In the genomic region with DNA sequence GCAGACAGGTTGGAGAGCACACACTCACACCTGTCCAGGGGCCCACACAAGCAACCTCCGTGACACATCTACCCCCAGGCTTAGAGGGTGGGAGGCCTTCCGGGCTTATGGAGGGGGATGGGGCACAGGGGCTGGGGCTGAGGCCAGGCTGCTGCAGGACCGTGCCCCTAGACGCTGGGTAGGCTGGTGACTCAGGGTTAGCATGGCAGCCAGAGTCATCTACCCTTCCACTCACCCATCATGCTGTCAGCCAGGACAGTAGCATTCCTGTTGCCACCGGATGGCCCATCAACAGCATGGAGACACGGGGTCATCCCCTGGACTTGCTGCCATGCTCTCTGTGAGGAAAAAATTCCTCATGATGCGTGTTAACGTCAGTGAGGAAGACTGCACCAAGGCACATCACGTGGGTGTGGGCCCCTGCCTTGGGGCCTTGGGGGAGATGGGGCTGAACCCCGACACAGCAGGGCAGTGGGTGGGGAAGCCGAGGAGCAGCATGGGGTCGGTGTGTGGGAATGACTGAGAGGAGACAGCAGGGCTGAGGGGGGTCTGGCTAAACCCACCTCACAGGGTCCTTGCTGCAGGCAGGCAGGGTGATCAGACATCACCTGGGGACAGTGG, we compare ENCODE assay signal across 16 cellular contexts. TPM values are rescaled to one million over a fixed set of nuclear protein-coding genes. Genes with fewer than 3 reads are reported as not detected.
DNase-seq lines count a peak whose midpoint lies in the region; ATAC-seq and TF ChIP-seq lines count a peak whose summit lies in the region.
"Had no signal": no experiment of that assay in that cellular context is flagged by ENCODE, and none has a peak within 500 bp of the region (broad histone marks: within the 10 kb centered on the region; RNA-seq: fewer than 3 reads in every experiment).

No MANE protein-coding gene starts in this region.

- peak overlapping the region; percentile 97 for H4K91ac ChIP-seq in neuronal stem cell (ENCODE audit: low read depth, low read length, poor library complexity)

- H3K18ac ChIP-seq in neuronal stem cell (ENCODE audit: low read length): peak overlapping the region; percentile 89

- H3K4me3 ChIP-seq in Peyer's patch (no peak overlapping the region), neuronal stem cell (ENCODE audit: low read length in 2 of 2) (no peak overlapping the region)

- H3K4ac ChIP-seq in neuronal stem cell (ENCODE audit: low read length): peak overlapping the region; percentile 58

- no peak overlapping the region for H3K4me3 Mint-ChIP-seq in activated naive CD8-positive, alpha-beta T cell treated with anti-CD3 and anti-CD28 coated beads, Interleukin-2, amount 50 U/mL, for 24 hours
- H3K4me3 Mint-ChIP-seq: brain; CD8-positive, alpha-beta memory T cell; effector memory CD8-positive, alpha-beta T cell had no signal

- peaks cover 6% of the 10 kb centered on the region for H3K4me1 Mint-ChIP-seq in activated naive CD8-positive, alpha-beta T cell treated with anti-CD3 and anti-CD28 coated beads, Interleukin-2, amount 50 U/mL, for 24 hours

- no peak overlapping the region for H3K23ac ChIP-seq in neuronal stem cell (ENCODE audit: low read depth, low read length, poor library complexity)

- H3K27me3 ChIP-seq in Peyer's patch (no peaks in the 10 kb centered on the region), neuronal stem cell (ENCODE audit: control insufficient read depth in 3 of 3, insufficient read depth in 3 of 3, low read depth in 1 of 3, low read length in 3 of 3) (no peaks in the 10 kb centered on the region)

- no CpG with 5 or more reads among the region's 12 CpGs for WGBS in neuronal stem cell (ENCODE audit: extremely low coverage in 2 of 2, insufficient read length in 2 of 2, insufficient replicate concordance in 1 of 2), 2 donors

- H3K36me3 ChIP-seq in Peyer's patch: no peaks in the 10 kb centered on the region
- no peaks in the 10 kb centered on the region for H3K36me3 ChIP-seq in neuronal stem cell (replicated peaks in 1 of 2; ENCODE audit: control insufficient read depth in 2 of 2, insufficient read depth in 2 of 2, low read length in 2 of 2)

- H3K27ac ChIP-seq in Peyer's patch: no peak overlapping the region
- H3K27ac ChIP-seq in neuronal stem cell (replicated peaks; ENCODE audit: low read length): no peak overlapping the region

- H4K8ac ChIP-seq in neuronal stem cell (ENCODE audit: low read depth, low read length): no peak overlapping the region

- no peak overlapping the region for H3K27ac Mint-ChIP-seq in activated naive CD8-positive, alpha-beta T cell treated with anti-CD3 and anti-CD28 coated beads, Interleukin-2, amount 50 U/mL, for 24 hours
- H3K27ac Mint-ChIP-seq: effector memory CD8-positive, alpha-beta T cell had no signal

- H3K9me3 ChIP-seq in Peyer's patch (no peaks in the 10 kb centered on the region), neuronal stem cell (replicated peaks in 1 of 2; ENCODE audit: control insufficient read depth in 2 of 2, insufficient read depth in 1 of 2, low read depth in 1 of 2, low read length in 2 of 2) (no peaks in the 10 kb centered on the region)

- peak overlapping the region; percentile 47 for H2BK15ac ChIP-seq in neuronal stem cell (ENCODE audit: low read length)

- H2BK5ac ChIP-seq in neuronal stem cell (ENCODE audit: low read length): peak overlapping the region; percentile 48

- no peak for TF ChIP-seq POLR2A in Peyer's patch (IDR thresholded peaks at IDR 0.05)

- H3K4me1 ChIP-seq in Peyer's patch (no peaks in the 10 kb centered on the region), neuronal stem cell (ENCODE audit: control insufficient read depth in 2 of 2, insufficient read depth in 1 of 2, low read depth in 1 of 2, low read length in 2 of 2) (peaks cover 0 to 19% of the 10 kb centered on the region in 2 donors)

- ATAC-seq in HG03039 (IDR thresholded peaks at IDR 0.05; ENCODE audit: unreplicated experiment): no peak
- ATAC-seq in GM18861 (IDR thresholded peaks at IDR 0.05; ENCODE audit: unreplicated experiment): no peak
- ATAC-seq in activated naive CD8-positive, alpha-beta T cell treated with anti-CD3 and anti-CD28 coated beads, Interleukin-2, amount 50 U/mL, for 24 hours: no peak
- ATAC-seq: effector memory CD8-positive, alpha-beta T cell had no signal

- TF ChIP-seq CTCF in Peyer's patch (IDR thresholded peaks at IDR 0.05): no peak

- H3K14ac ChIP-seq in neuronal stem cell (ENCODE audit: low read length): no peak overlapping the region

- H3K27me3 Mint-ChIP-seq in activated naive CD8-positive, alpha-beta T cell treated with anti-CD3 and anti-CD28 coated beads, Interleukin-2, amount 50 U/mL, for 24 hours: no peaks in the 10 kb centered on the region
- H3K27me3 Mint-ChIP-seq: effector memory CD8-positive, alpha-beta T cell had no signal

- H3K36me3 Mint-ChIP-seq in activated naive CD8-positive, alpha-beta T cell treated with anti-CD3 and anti-CD28 coated beads, Interleukin-2, amount 50 U/mL, for 24 hours (ENCODE audit: low read depth): no peaks in the 10 kb centered on the region
- H3K36me3 Mint-ChIP-seq: brain; CD8-positive, alpha-beta memory T cell had no signal

- no peak overlapping the region for H2BK120ac ChIP-seq in neuronal stem cell (ENCODE audit: low read depth, low read length)

- peak; percentile 0 for DNase-seq in activated CD4-positive, alpha-beta T cell treated with anti-CD3 and anti-CD28 coated beads for 48 hours
- no peak for DNase-seq in activated CD4-positive, alpha-beta T cell treated with anti-CD3 and anti-CD28 coated beads, Interleukin-2, amount 50 U/mL, for 1 hour
- DNase-seq in Peyer's patch (peak in 2 of 3 donors; percentile 8 to 34), ecto neural progenitor cell (ENCODE audit: low spot score) (peak; percentile 43), neuronal stem cell (ENCODE audit: low spot score) (no peak)
- DNase-seq in activated naive CD8-positive, alpha-beta T cell treated with anti-CD3 and anti-CD28 coated beads, Interleukin-2, amount 50 U/mL, for 24 hours: no peak
- DNase-seq: effector memory CD8-positive, alpha-beta T cell; foreskin melanocyte; Kasumi-1; NCI-H1694 treated with DMSO at 0.1 percent for 48 hours; NCI-H82; T1000 had no signal

- peak overlapping the region; percentile 63 for H3K9ac ChIP-seq in neuronal stem cell (ENCODE audit: low read depth, low read length, poor library complexity)

- H2BK12ac ChIP-seq in neuronal stem cell (ENCODE audit: low read length): peak overlapping the region; percentile 87

- peak overlapping the region; percentile 72 for H2AK5ac ChIP-seq in neuronal stem cell (ENCODE audit: low read depth, low read length)

- H3K79me1 ChIP-seq in neuronal stem cell (ENCODE audit: low read depth, low read length): no peaks in the 10 kb centered on the region

- H3K9me3 Mint-ChIP-seq in activated naive CD8-positive, alpha-beta T cell treated with anti-CD3 and anti-CD28 coated beads, Interleukin-2, amount 50 U/mL, for 24 hours: no peaks in the 10 kb centered on the region
- H3K9me3 Mint-ChIP-seq: CD8-positive, alpha-beta memory T cell; effector memory CD8-positive, alpha-beta T cell had no signal

- H2AFZ ChIP-seq in neuronal stem cell (ENCODE audit: low read length): no peak overlapping the region

- H3K4me2 ChIP-seq in neuronal stem cell (ENCODE audit: insufficient read depth, low read length, poor library complexity, severe bottlenecking): no peak overlapping the region

RNA-seq across cellular contexts. Expression of a gene that starts 52.8 kb away (rescaled TPM):
- total RNA-seq in Peyer's patch: 1 to 10 TPM in 3 of 4 donors, under 1 TPM in 1; 0.83 to 3.5 (median 2.6) TPM
- 0.61 TPM for polyA plus RNA-seq in neuronal stem cell (2013, experiment 1 of 2)
- polyA plus RNA-seq in neuronal stem cell (2013, experiment 2 of 2): 0.69 TPM
- polyA plus RNA-seq: CD8-positive, alpha-beta memory T cell had no signal

Comparison
In these comparisons a context has a peak if more than half of its experiments do, and no peak if none do; other contexts are left out.
1. DNase-seq: peak in activated CD4-positive, alpha-beta T cell treated with anti-CD3 and anti-CD28 coated beads for 48 hours (single experiment), Peyer's patch (2 of 3) and ecto neural progenitor cell (single experiment); none in activated CD4-positive, alpha-beta T cell treated with anti-CD3 and anti-CD28 coated beads, Interleukin-2, amount 50 U/mL, for 1 hour (single experiment), neuronal stem cell (single experiment) and activated naive CD8-positive, alpha-beta T cell treated with anti-CD3 and anti-CD28 coated beads, Interleukin-2, amount 50 U/mL, for 24 hours (single experiment).